20 cellular contexts compared by ENCODE assay signal in genomic region chr1:158153179-158153578, GRCh38. TPM values are rescaled to one million over a fixed set of nuclear protein-coding genes. Genes with fewer than 3 reads are reported as not detected.
DNase-seq lines count a peak whose midpoint lies in the region; ATAC-seq and TF ChIP-seq lines count a peak whose summit lies in the region.
"Had no signal": no experiment of that assay in that cellular context is flagged by ENCODE, and none has a peak within 500 bp of the region (broad histone marks: within the 10 kb centered on the region; RNA-seq: fewer than 3 reads in every experiment).

No MANE protein-coding gene starts in this region.

- intact Hi-C loops in mammary epithelial cell (cut with micrococcal nuclease): no loop called here

- no peak overlapping the region for H3K9ac ChIP-seq in mammary epithelial cell (ENCODE audit: insufficient read depth, low read length)
- H3K9ac ChIP-seq: KMS-11 had no signal

- no peak overlapping the region for H3K4me3 ChIP-seq in mammary epithelial cell (replicated peaks in 1 of 3; ENCODE audit: insufficient read depth in 1 of 3, low read depth in 2 of 3, low read length in 3 of 3)
- H3K4me3 ChIP-seq: SJCRH30 had no signal

- dilution Hi-C loops in mammary epithelial cell (cut with HindIII; ENCODE audit: low sequenced_read_pairs): no loop called here

- no peak for TF ChIP-seq CTCF in mammary epithelial cell (conservative IDR thresholded peaks at IDR 0.05 in 1 of 2, IDR thresholded peaks at IDR 0.05 in 1 of 2; ENCODE audit: extremely low read depth in 1 of 2, insufficient read depth in 1 of 2, low read depth in 1 of 2, low read length in 2 of 2)
- TF ChIP-seq CTCF in GM13977 (IDR thresholded peaks at IDR 0.05; ENCODE audit: extremely low read depth, insufficient read depth, missing control alignments): no peak

- H3K36me3 ChIP-seq in mammary epithelial cell (ENCODE audit: insufficient read depth, low read length): no peaks in the 10 kb centered on the region
- H3K36me3 ChIP-seq: SJCRH30 had no signal

- BruUV-seq in mammary epithelial cell (replicated peaks; lab: Mats Ljungman, UMichigan): no TSS peak

- H2AFZ ChIP-seq in mammary epithelial cell (ENCODE audit: low read depth, low read length): peak overlapping the region; percentile 48

- 92% methylated on average over 1 of the region's 1 CpG for WGBS in mammary epithelial cell (ENCODE audit: low coverage, missing lambda C conversion rate)

- DNase-seq in COLO829 (ENCODE audit: low spot score) (peak; percentile 78), HPDE6-E6E7 (ENCODE audit: extremely low spot score) (peak; percentile 38), mammary epithelial cell (peak; percentile 34), iris pigment epithelial cell (ENCODE audit: low read depth) (peak; percentile 29), midbrain (lab: John Stamatoyannopoulos, UW) (no peak), GM13977 (ENCODE audit: low spot score) (no peak), SHP77 (lab: John Stamatoyannopoulos, UW) (no peak)
- DNase-seq: C1 segment of cervical spinal cord, DMS79, H9, NCI-H1417 treated with DMSO at 0.1 percent for 48 hours, NCI-H187 treated with DMSO at 0.1 percent for 48 hours, NCI-H2227 treated with DMSO at 0.1 percent for 48 hours, NCI-H510A treated with DMSO at 0.1 percent for 48 hours, NCI-H774, PC-3, SJCRH30 had no signal

- no peaks in the 10 kb centered on the region for H3K27me3 ChIP-seq in mammary epithelial cell (ENCODE audit: insufficient read depth, low read length)

- H3K4me2 ChIP-seq in mammary epithelial cell (ENCODE audit: insufficient read depth, low read depth, low read length): peak overlapping the region; percentile 42
- H3K4me2 ChIP-seq: KMS-11 had no signal

- ATAC-seq in HG02884 (IDR thresholded peaks at IDR 0.05; ENCODE audit: unreplicated experiment): no peak
- ATAC-seq: PC-3 had no signal

- no peaks in the 10 kb centered on the region for H4K20me1 ChIP-seq in mammary epithelial cell (ENCODE audit: insufficient read depth, low read length)

- peaks cover 54% of the 10 kb centered on the region for H3K4me1 ChIP-seq in mammary epithelial cell (ENCODE audit: insufficient read depth, low read length)
- H3K4me1 ChIP-seq: SJCRH30 had no signal

- no peaks in the 10 kb centered on the region for H3K79me2 ChIP-seq in mammary epithelial cell (ENCODE audit: insufficient read depth, low read length)

- in situ Hi-C loops in mammary epithelial cell (cut with MboI; ENCODE audit: low sequenced_read_pairs in 2 of 2) (no loop called here), GM13977 (cut with MboI; ENCODE audit: low pct_unique_long_range_greater_than_20kb, low sequenced_read_pairs, unreplicated experiment) (no loop called here)

- peak overlapping the region; percentile 11 for H3K27ac ChIP-seq in mammary epithelial cell (ENCODE audit: insufficient read depth, low read depth, low read length)
- H3K27ac ChIP-seq: KMS-11, RWPE1, SJCRH30 had no signal

- H3K9me3 ChIP-seq in mammary epithelial cell (replicated peaks; ENCODE audit: insufficient read depth, low read length): no peaks in the 10 kb centered on the region
- H3K9me3 ChIP-seq: SJCRH30 had no signal

- CTCF ChIA-PET in mammary epithelial cell (lab: Charles Lee; ENCODE audit: low non-redundant PET): no interaction called here

RNA-seq across cellular contexts. Expression of gene CD1D, which starts 27.5 kb away (rescaled TPM):
- 1 to 10 TPM; 1.3 to 3.7 TPM for total RNA-seq in mammary epithelial cell
- polyA plus RNA-seq in mammary epithelial cell: 3.7 TPM
- polyA minus RNA-seq in mammary epithelial cell: 1.6 TPM
- total RNA-seq: PC-3, SJCRH30 had no signal

Comparison
In these comparisons a context has a peak if more than half of its experiments do, and no peak if none do; other contexts are left out.
1. DNase-seq: peak in COLO829 (single experiment), HPDE6-E6E7 (single experiment), mammary epithelial cell (single experiment) and iris pigment epithelial cell (single experiment); none in midbrain (single experiment), GM13977 (single experiment) and SHP77 (0 of 2).